ENCODE assay signal across 14 cellular contexts in genomic region chr17:62801553-62801952, GRCh38. TPM values are rescaled to one million over a fixed set of nuclear protein-coding genes. Genes with fewer than 3 reads are reported as not detected.
DNase-seq lines count a peak whose midpoint lies in the region; FAIRE-seq and TF ChIP-seq lines count a peak whose summit lies in the region.
"Had no signal": no experiment of that assay in that cellular context is flagged by ENCODE, and none has a peak within 500 bp of the region (broad histone marks: within the 10 kb centered on the region; RNA-seq: fewer than 3 reads in every experiment).

No MANE protein-coding gene starts in this region.

- H3K36me3 ChIP-seq in PC-9 (ENCODE audit: low read depth) (no peaks in the 10 kb centered on the region), parathyroid adenoma (ENCODE audit: control insufficient read depth, insufficient read depth, low read length) (no peaks in the 10 kb centered on the region)

- intact Hi-C loops in PC-9 (cut with micrococcal nuclease; ENCODE audit: unreplicated experiment), result loop anchor here (2.0 kb wide), 1 partner anchor 59 kb away; no protein-coding TSS in a partner anchor

- no TSS peak for BruUV-seq in PC-9 (replicated peaks; lab: Mats Ljungman, UMichigan)

- H3K27me3 ChIP-seq in PC-9 (ENCODE audit: insufficient read depth, low read depth) (no peaks in the 10 kb centered on the region), parathyroid adenoma (ENCODE audit: control insufficient read depth, insufficient read depth, low read length) (no peaks in the 10 kb centered on the region)

- H3K79me2 ChIP-seq in PC-9 (ENCODE audit: low read depth) (peaks cover 6% of the 10 kb centered on the region; the same call in 1 of the 2 replicates), parathyroid adenoma (no peaks in the 10 kb centered on the region)

- peaks cover 51% of the 10 kb centered on the region for H3F3A ChIP-seq in PC-9 (ENCODE audit: insufficient read depth, low read depth)

- H3K27ac ChIP-seq in PC-9 (peak overlapping the region; percentile 84), parathyroid adenoma (peak overlapping the region; percentile 62)

- FAIRE-seq in HTR-8/SVneo (lab: Jason Lieb, UNC), result peak; percentile 52
- FAIRE-seq: HepG2 had no signal

- H3K9ac ChIP-seq in parathyroid adenoma, result no peak overlapping the region

- H3K4me2 ChIP-seq in PC-9 (peak overlapping the region; percentile 79; the same call in 1 of the 2 replicates), parathyroid adenoma (ENCODE audit: low read length) (peak overlapping the region; percentile 56)

- H3K9me2 ChIP-seq in PC-9 (ENCODE audit: insufficient read depth), result no peaks in the 10 kb centered on the region

- H3K9me3 ChIP-seq in PC-9 (ENCODE audit: insufficient read depth, low read depth), result no peaks in the 10 kb centered on the region
- no peaks in the 10 kb centered on the region for H3K9me3 ChIP-seq in parathyroid adenoma (ENCODE audit: control insufficient read depth, low read length)

- TF ChIP-seq CTCF in PC-9 (conservative IDR thresholded peaks at IDR 0.05) (no peak), parathyroid adenoma (IDR thresholded peaks at IDR 0.05) (no peak)

- POLR2A ChIA-PET in PC-9 (lab: Charles Lee; ENCODE audit: unreplicated experiment), result interaction anchor here (0.7 kb wide), 1 partner anchor 16 kb away, joined by 3 read pairs; no protein-coding TSS in a partner anchor

- no peak overlapping the region for H2AFZ ChIP-seq in PC-9
- peak overlapping the region; percentile 76 for H2AFZ ChIP-seq in parathyroid adenoma

- H3K4me1 ChIP-seq in PC-9 (replicated peaks; ENCODE audit: insufficient read depth) (peaks cover 70% of the 10 kb centered on the region), parathyroid adenoma (peaks cover 13% of the 10 kb centered on the region)

- no peak overlapping the region for H3K4me3 ChIP-seq in PC-9
- peak overlapping the region; percentile 36 for H3K4me3 ChIP-seq in parathyroid adenoma (ENCODE audit: low read depth, low read length)

- CTCF ChIA-PET in PC-9 (lab: Charles Lee), result no interaction called here

- DNase-seq in HTR-8/SVneo (ENCODE audit: insufficient read length, low spot score) (no peak), NCI-H1930 (lab: John Stamatoyannopoulos, UW) (peak; percentile 34 to 67), PC-9 (no peak), NCI-H446 (lab: John Stamatoyannopoulos, UW) (no peak), SW 1271 (lab: John Stamatoyannopoulos, UW) (no peak)
- no peak for DNase-seq in stimulated activated CD4-positive, alpha-beta T cell treated with anti-CD3 and anti-CD28 coated beads, Interleukin-12 subunit alpha, Interleukin-12 subunit beta, amount 100 ng/mL, for 4 hours
- DNase-seq: CD8-positive, alpha-beta T cell; GOT3; Karpas-422; MM.1S; NCI-H82 had no signal

- H4K20me1 ChIP-seq in PC-9 (ENCODE audit: insufficient read depth), result no peaks in the 10 kb centered on the region

RNA-seq across cellular contexts. Expression of gene MARCHF10, which starts 6.6 kb away (rescaled TPM):
- 8.0 and 9.6 TPM in 2 replicates for total RNA-seq in PC-9 (2021)
- total RNA-seq: CD8-positive, alpha-beta T cell; Daoy; HepG2 had no signal

Comparison
In these comparisons a context has a peak if more than half of its experiments do, and no peak if none do; other contexts are left out.
1. DNase-seq: peak in NCI-H1930 (2 of 2); none in HTR-8/SVneo (single experiment), PC-9 (0 of 2), NCI-H446 (0 of 2), stimulated activated CD4-positive, alpha-beta T cell treated with anti-CD3 and anti-CD28 coated beads, Interleukin-12 subunit alpha, Interleukin-12 subunit beta, amount 100 ng/mL, for 4 hours (single experiment) and SW 1271 (0 of 2).